Comparison of ENCODE assay signal across 29 cellular contexts in the genomic region with DNA sequence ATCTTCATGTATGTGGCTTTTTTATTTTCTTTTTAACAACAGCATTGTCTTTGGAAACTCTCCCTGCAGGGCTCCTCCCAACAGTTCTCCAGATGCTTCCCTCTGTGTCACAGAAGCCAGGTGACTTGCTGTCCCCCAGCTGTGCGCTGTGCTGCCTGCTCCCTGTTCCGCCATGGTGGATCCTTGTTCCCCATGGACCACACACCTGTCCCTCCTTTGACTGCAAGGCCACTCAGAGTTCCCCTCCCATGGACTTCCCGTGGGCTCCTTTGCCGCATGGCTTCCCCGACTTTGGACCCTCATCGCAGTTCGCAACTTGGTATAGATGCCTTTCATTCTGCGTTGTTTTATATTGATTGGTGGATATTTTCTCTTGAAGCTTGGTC. TPM values are rescaled to one million over a fixed set of nuclear protein-coding genes. Genes with fewer than 3 reads are reported as not detected.
DNase-seq lines count a peak whose midpoint lies in the region; ATAC-seq and TF ChIP-seq lines count a peak whose summit lies in the region.
"Had no signal": no experiment of that assay in that cellular context is flagged by ENCODE, and none has a peak within 500 bp of the region (broad histone marks: within the 10 kb centered on the region; RNA-seq: fewer than 3 reads in every experiment).

No MANE protein-coding gene starts in this region.

- no peaks in the 10 kb centered on the region for H3K36me3 ChIP-seq in gastrocnemius medialis
- H3K36me3 ChIP-seq in vagina, result no peaks in the 10 kb centered on the region
- H3K36me3 ChIP-seq: SJCRH30, suprapubic skin had no signal

- H3K27ac Mint-ChIP-seq in activated CD8-positive, alpha-beta memory T cell treated with anti-CD3 and anti-CD28 coated beads, Interleukin-2, amount 10 ng/mL, durations not matched to agents 7 days and 5 days, result no peak overlapping the region
- no peak overlapping the region for H3K27ac Mint-ChIP-seq in endothelial cell (ENCODE audit: unreplicated experiment)
- H3K27ac Mint-ChIP-seq: activated CD4-positive, alpha-beta T cell treated with anti-CD3 and anti-CD28 coated beads for 36 hours; activated CD8-positive, alpha-beta T cell treated with anti-CD3 and anti-CD28 coated beads for 36 hours; activated naive CD4-positive, alpha-beta T cell treated with anti-CD3 and anti-CD28 coated beads, Interleukin-2, amount 50 U/mL, for 24 hours; mesothelial cell of epicardium; stimulated activated effector memory CD8-positive, alpha-beta T cell treated with anti-CD3 and anti-CD28 coated beads, Interleukin-12 subunit alpha, Interleukin-12 subunit beta, amount 100 ng/mL, for 72 hours had no signal

- no peak overlapping the region for H3K4me3 ChIP-seq in gastrocnemius medialis
- H3K4me3 ChIP-seq in vagina, result no peak overlapping the region
- H3K4me3 ChIP-seq: psoas muscle, SJCRH30, suprapubic skin had no signal

- no peaks in the 10 kb centered on the region for H3K9me3 ChIP-seq in gastrocnemius medialis
- H3K9me3 ChIP-seq in vagina, result no peaks in the 10 kb centered on the region
- H3K9me3 ChIP-seq: psoas muscle, SJCRH30, suprapubic skin had no signal

- H3K4me1 ChIP-seq in gastrocnemius medialis (peaks cover 30 to 33% of the 10 kb centered on the region in 2 donors), vagina (peaks cover 33% of the 10 kb centered on the region)

- no peak for ATAC-seq in activated CD8-positive, alpha-beta memory T cell treated with anti-CD3 and anti-CD28 coated beads, Interleukin-2, amount 10 ng/mL, durations not matched to agents 7 days and 5 days
- ATAC-seq in gastrocnemius medialis, result no peak
- ATAC-seq: activated CD4-positive, alpha-beta T cell treated with anti-CD3 and anti-CD28 coated beads for 36 hours; activated CD8-positive, alpha-beta T cell treated with anti-CD3 and anti-CD28 coated beads for 36 hours; stimulated activated effector memory CD8-positive, alpha-beta T cell treated with anti-CD3 and anti-CD28 coated beads, Interleukin-12 subunit alpha, Interleukin-12 subunit beta, amount 100 ng/mL, for 72 hours had no signal

- H3K9me3 Mint-ChIP-seq in activated CD8-positive, alpha-beta memory T cell treated with anti-CD3 and anti-CD28 coated beads, Interleukin-2, amount 10 ng/mL, durations not matched to agents 7 days and 5 days (ENCODE audit: low read depth), result no peaks in the 10 kb centered on the region
- peaks cover 4% of the 10 kb centered on the region for H3K9me3 Mint-ChIP-seq in endothelial cell (ENCODE audit: unreplicated experiment)
- H3K9me3 Mint-ChIP-seq: activated CD8-positive, alpha-beta T cell treated with anti-CD3 and anti-CD28 coated beads for 36 hours; activated naive CD4-positive, alpha-beta T cell treated with anti-CD3 and anti-CD28 coated beads, Interleukin-2, amount 50 U/mL, for 24 hours; CD14-positive monocyte; mesothelial cell of epicardium; naive B cell; stimulated activated effector memory CD8-positive, alpha-beta T cell treated with anti-CD3 and anti-CD28 coated beads, Interleukin-12 subunit alpha, Interleukin-12 subunit beta, amount 100 ng/mL, for 72 hours had no signal

- no peak for TF ChIP-seq POLR2A in gastrocnemius medialis (IDR thresholded peaks at IDR 0.05)
- no peak for TF ChIP-seq POLR2A in vagina (IDR thresholded peaks at IDR 0.05)

- peaks cover 52% of the 10 kb centered on the region for H3K4me1 Mint-ChIP-seq in activated CD8-positive, alpha-beta memory T cell treated with anti-CD3 and anti-CD28 coated beads, Interleukin-2, amount 10 ng/mL, durations not matched to agents 7 days and 5 days
- peaks cover 16% of the 10 kb centered on the region for H3K4me1 Mint-ChIP-seq in endothelial cell (ENCODE audit: unreplicated experiment)

- H3K27me3 ChIP-seq in gastrocnemius medialis, result no peaks in the 10 kb centered on the region
- no peaks in the 10 kb centered on the region for H3K27me3 ChIP-seq in vagina
- H3K27me3 ChIP-seq: SJCRH30 had no signal

- H3K27ac ChIP-seq in gastrocnemius medialis, result peak overlapping the region in 3 of 4 donors; percentile 27 to 56 (median 54)
- H3K27ac ChIP-seq in vagina, result peak overlapping the region; percentile 54
- H3K27ac ChIP-seq: 22Rv1, SJCRH30, suprapubic skin had no signal

- no peak for TF ChIP-seq CTCF in endothelial cell (IDR thresholded peaks at IDR 0.05; ENCODE audit: unreplicated experiment)
- no peak for TF ChIP-seq CTCF in gastrocnemius medialis (IDR thresholded peaks at IDR 0.05 in 4 of 5, conservative IDR thresholded peaks at IDR 0.05 in 1 of 5)
- TF ChIP-seq CTCF in vagina (IDR thresholded peaks at IDR 0.05), result no peak

- DNase-seq in activated CD8-positive, alpha-beta memory T cell treated with anti-CD3 and anti-CD28 coated beads, Interleukin-2, amount 10 ng/mL, durations not matched to agents 7 days and 5 days, result peak; percentile 36
- DNase-seq in activated CD8-positive, alpha-beta memory T cell treated with anti-CD3 and anti-CD28 coated beads, Interleukin-2, amount 50 U/mL, for 4 hours, result no peak
- DNase-seq in endothelial cell (ENCODE audit: low spot score), result no peak
- DNase-seq in gastrocnemius medialis, result no peak
- DNase-seq in vagina (ENCODE audit: extremely low spot score in 2 of 2), result peak in 1 of 2 donors; percentile 80
- no peak for DNase-seq in putamen (ENCODE audit: low spot score)
- no peak for DNase-seq in NCI-H1436 (lab: John Stamatoyannopoulos, UW)
- no peak for DNase-seq in NCI-H446 (lab: John Stamatoyannopoulos, UW)
- DNase-seq: activated CD4-positive, alpha-beta T cell treated with anti-CD3 and anti-CD28 coated beads for 36 hours; activated CD8-positive, alpha-beta T cell treated with anti-CD3 and anti-CD28 coated beads for 36 hours; GDM1; IMR-90; left ventricle myocardium superior; naive B cell; NCI-H1417 treated with DMSO at 0.1 percent for 48 hours; NCI-H774; nucleus accumbens; psoas muscle; SJCRH30; stimulated activated CD4-positive, alpha-beta T cell treated with anti-CD3 and anti-CD28 coated beads, Interleukin-15, amount 100 ng/mL, for 24 hours; stimulated activated CD4-positive, alpha-beta T cell treated with anti-CD3 and anti-CD28 coated beads, Interleukin-4, amount 100 ng/mL, for 4 hours; SW 1271; T-helper 9 cell had no signal

- intact Hi-C loops in gastrocnemius medialis (cut with DNase I; ENCODE audit: low total_unique reads), result no loop called here
- intact Hi-C loops in vagina (cut with DNase I), result no loop called here

- H3K36me3 Mint-ChIP-seq in activated CD8-positive, alpha-beta memory T cell treated with anti-CD3 and anti-CD28 coated beads, Interleukin-2, amount 10 ng/mL, durations not matched to agents 7 days and 5 days, result peaks cover 2% of the 10 kb centered on the region
- peaks cover 4% of the 10 kb centered on the region for H3K36me3 Mint-ChIP-seq in endothelial cell (ENCODE audit: low read depth, unreplicated experiment)
- H3K36me3 Mint-ChIP-seq: mesothelial cell of epicardium; stimulated activated effector memory CD8-positive, alpha-beta T cell treated with anti-CD3 and anti-CD28 coated beads, Interleukin-12 subunit alpha, Interleukin-12 subunit beta, amount 100 ng/mL, for 72 hours had no signal

- H3K27me3 Mint-ChIP-seq in activated CD8-positive, alpha-beta memory T cell treated with anti-CD3 and anti-CD28 coated beads, Interleukin-2, amount 10 ng/mL, durations not matched to agents 7 days and 5 days, result peaks cover 14% of the 10 kb centered on the region
- no peaks in the 10 kb centered on the region for H3K27me3 Mint-ChIP-seq in endothelial cell (ENCODE audit: unreplicated experiment)
- H3K27me3 Mint-ChIP-seq: naive B cell had no signal

- H3K4me3 Mint-ChIP-seq in activated CD8-positive, alpha-beta memory T cell treated with anti-CD3 and anti-CD28 coated beads, Interleukin-2, amount 10 ng/mL, durations not matched to agents 7 days and 5 days, result no peak overlapping the region
- H3K4me3 Mint-ChIP-seq in endothelial cell (ENCODE audit: unreplicated experiment), result peak overlapping the region; percentile 37
- H3K4me3 Mint-ChIP-seq: activated CD4-positive, alpha-beta T cell treated with anti-CD3 and anti-CD28 coated beads for 36 hours; activated CD8-positive, alpha-beta T cell treated with anti-CD3 and anti-CD28 coated beads for 36 hours; activated naive CD4-positive, alpha-beta T cell treated with anti-CD3 and anti-CD28 coated beads, Interleukin-2, amount 50 U/mL, for 24 hours; CD14-positive monocyte; mesothelial cell of epicardium; stimulated activated effector memory CD8-positive, alpha-beta T cell treated with anti-CD3 and anti-CD28 coated beads, Interleukin-12 subunit alpha, Interleukin-12 subunit beta, amount 100 ng/mL, for 72 hours had no signal

- CTCF ChIA-PET in activated CD8-positive, alpha-beta memory T cell treated with anti-CD3 and anti-CD28 coated beads, Interleukin-2, amount 10 ng/mL, durations not matched to agents 7 days and 5 days (lab: Charles Lee), result no interaction called here

- in situ Hi-C loops in gastrocnemius medialis (cut with MboI; ENCODE audit: low sequenced_read_pairs in 4 of 4), result no loop called here

RNA-seq across cellular contexts. Expression of a gene that starts 18.6 kb away (rescaled TPM):
- 10 to 100 TPM in 1 of 2 experiments, 1 to 10 TPM in 1; 6.8 to 13.8 TPM for total RNA-seq in activated CD8-positive, alpha-beta memory T cell treated with anti-CD3 and anti-CD28 coated beads, Interleukin-2, amount 10 ng/mL, durations not matched to agents 7 days and 5 days
- total RNA-seq in endothelial cell (ENCODE audit: unreplicated experiment) (7.0 TPM), gastrocnemius medialis (10 to 100 TPM in 2 of 4 donors, 1 to 10 TPM in 2; 2.2 to 38.9 (median 15.1) TPM), vagina (14.2 TPM)
